1 cellular context compared by ENCODE assay signal in the genomic region with DNA sequence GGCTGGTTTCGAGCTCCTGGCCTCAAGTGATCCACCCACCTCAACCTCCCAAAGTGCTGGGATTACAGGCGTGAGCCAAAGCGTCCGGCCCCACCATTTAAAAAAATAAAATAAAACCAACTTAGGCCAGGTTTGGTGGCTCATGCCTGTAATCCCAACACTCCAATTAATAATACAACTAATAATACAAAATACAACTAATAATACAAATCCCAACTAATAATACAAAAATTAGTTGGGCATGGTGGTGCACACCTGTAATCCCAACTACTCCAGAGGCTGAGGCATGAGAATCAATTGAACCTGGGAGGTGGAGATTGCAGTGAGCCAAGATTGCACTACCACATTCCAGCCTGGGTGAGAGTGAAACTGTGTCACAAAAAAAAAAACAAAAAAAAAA.
TF ChIP-seq lines count a peak whose summit lies in the region.

No MANE protein-coding gene starts in this region.

TF ChIP-seq in K562, 482 proteins besides CTCF, POLR2A, EP300 and RAD21 (continued from another document):
- TF ChIP-seq ZBTB40 (IDR thresholded peaks at IDR 0.05) (no peak), ZBTB40 (CRISPR knock-in tag; IDR thresholded peaks at IDR 0.05) (no peak), CHD4 (IDR thresholded peaks at IDR 0.05; ENCODE audit: insufficient read depth, insufficient replicate concordance, low read depth, low read length, poor library complexity, severe bottlenecking) (no peak), ZC3H8 (IDR thresholded peaks at IDR 0.05) (no peak), HDGF (IDR thresholded peaks at IDR 0.05) (no peak)
- TF ChIP-seq, protein P1, sequence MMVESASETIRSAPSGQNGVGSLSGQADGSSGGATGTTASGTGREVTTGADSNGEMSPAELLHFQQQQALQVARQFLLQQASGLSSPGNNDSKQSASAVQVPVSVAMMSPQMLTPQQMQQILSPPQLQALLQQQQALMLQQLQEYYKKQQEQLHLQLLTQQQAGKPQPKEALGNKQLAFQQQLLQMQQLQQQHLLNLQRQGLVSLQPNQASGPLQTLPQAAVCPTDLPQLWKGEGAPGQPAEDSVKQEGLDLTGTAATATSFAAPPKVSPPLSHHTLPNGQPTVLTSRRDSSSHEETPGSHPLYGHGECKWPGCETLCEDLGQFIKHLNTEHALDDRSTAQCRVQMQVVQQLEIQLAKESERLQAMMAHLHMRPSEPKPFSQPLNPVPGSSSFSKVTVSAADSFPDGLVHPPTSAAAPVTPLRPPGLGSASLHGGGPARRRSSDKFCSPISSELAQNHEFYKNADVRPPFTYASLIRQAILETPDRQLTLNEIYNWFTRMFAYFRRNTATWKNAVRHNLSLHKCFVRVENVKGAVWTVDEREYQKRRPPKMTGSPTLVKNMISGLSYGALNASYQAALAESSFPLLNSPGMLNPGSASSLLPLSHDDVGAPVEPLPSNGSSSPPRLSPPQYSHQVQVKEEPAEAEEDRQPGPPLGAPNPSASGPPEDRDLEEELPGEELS (CRISPR knock-in tag; IDR thresholded peaks at IDR 0.05; ENCODE audit: borderline replicate concordance), result no peak
- TF ChIP-seq, protein P2, sequence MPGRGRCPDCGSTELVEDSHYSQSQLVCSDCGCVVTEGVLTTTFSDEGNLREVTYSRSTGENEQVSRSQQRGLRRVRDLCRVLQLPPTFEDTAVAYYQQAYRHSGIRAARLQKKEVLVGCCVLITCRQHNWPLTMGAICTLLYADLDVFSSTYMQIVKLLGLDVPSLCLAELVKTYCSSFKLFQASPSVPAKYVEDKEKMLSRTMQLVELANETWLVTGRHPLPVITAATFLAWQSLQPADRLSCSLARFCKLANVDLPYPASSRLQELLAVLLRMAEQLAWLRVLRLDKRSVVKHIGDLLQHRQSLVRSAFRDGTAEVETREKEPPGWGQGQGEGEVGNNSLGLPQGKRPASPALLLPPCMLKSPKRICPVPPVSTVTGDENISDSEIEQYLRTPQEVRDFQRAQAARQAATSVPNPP (IDR thresholded peaks at IDR 0.05; ENCODE audit: borderline replicate concordance, insufficient read depth, insufficient read length), result no peak
